1 cellular context compared by ENCODE assay signal in genomic region chr2:85277416-85278158, GRCh38.
TF ChIP-seq lines count a peak whose summit lies in the region.

No MANE protein-coding gene starts in this region.

TF ChIP-seq in K562, 482 proteins besides CTCF, POLR2A, EP300 and RAD21 (continued from another document):
- TF ChIP-seq RERE (CRISPR knock-in tag; IDR thresholded peaks at IDR 0.05; ENCODE audit: borderline replicate concordance) (no peak), NFIC (IDR thresholded peaks at IDR 0.05) (peak; percentile 12; the same call in 1 of the 2 replicates), ZNF217 (CRISPR knock-in tag; IDR thresholded peaks at IDR 0.05) (no peak), TFAM (CRISPR knock-in tag; conservative IDR thresholded peaks at IDR 0.05) (no peak), PRMT5 (CRISPR knock-in tag; IDR thresholded peaks at IDR 0.05) (no peak), REST (CRISPR knock-in tag; IDR thresholded peaks at IDR 0.05; ENCODE audit: low read depth) (no peak), KHSRP (IDR thresholded peaks at IDR 0.05) (no peak), RBM22 (IDR thresholded peaks at IDR 0.05; ENCODE audit: low read depth, low read length, poor library complexity, severe bottlenecking) (no peak), ZNF197 (CRISPR knock-in tag; IDR thresholded peaks at IDR 0.05; ENCODE audit: low read depth) (no peak), YY1 (IDR thresholded peaks at IDR 0.05; ENCODE audit: borderline replicate concordance in 1 of 3, control insufficient read depth in 1 of 3, extremely low read depth in 1 of 3, insufficient read depth in 3 of 3, insufficient read length in 1 of 3, insufficient replicate concordance in 2 of 3, low read depth in 1 of 3, low read length in 2 of 3) (no peak), IRF2 (CRISPR knock-in tag; IDR thresholded peaks at IDR 0.05) (no peak), ZNF121 (CRISPR knock-in tag; conservative IDR thresholded peaks at IDR 0.05) (no peak), CHAMP1 (IDR thresholded peaks at IDR 0.05) (no peak), PRDM10 (IDR thresholded peaks at IDR 0.05; ENCODE audit: partially characterized antibody) (peak; percentile 21)
